ENCODE assay signal across 14 cellular contexts in genomic region chr2:176534798-176535479, GRCh38.
DNase-seq lines count a peak whose midpoint lies in the region; ATAC-seq and TF ChIP-seq lines count a peak whose summit lies in the region.
"Had no signal": no experiment of that assay in that cellular context is flagged by ENCODE, and none has a peak within 500 bp of the region (broad histone marks: within the 10 kb centered on the region; RNA-seq: fewer than 3 reads in every experiment).

No MANE protein-coding gene starts in this region.

- H2AFZ ChIP-seq in mammary epithelial cell (ENCODE audit: low read depth, low read length): peak overlapping the region; percentile 59

- no TSS peak for BruUV-seq in mammary epithelial cell (replicated peaks; lab: Mats Ljungman, UMichigan)

- no peaks in the 10 kb centered on the region for H3K36me3 Mint-ChIP-seq in nephron (ENCODE audit: low read depth)
- H3K36me3 Mint-ChIP-seq: type B pancreatic cell had no signal

- dilution Hi-C loops in mammary epithelial cell (cut with HindIII; ENCODE audit: low sequenced_read_pairs): no loop called here

- 68% methylated on average over 9 of the region's 9 CpGs for WGBS in mammary epithelial cell (ENCODE audit: low coverage, missing lambda C conversion rate)

- H3K4me3 ChIP-seq in mammary epithelial cell (replicated peaks in 1 of 3; ENCODE audit: insufficient read depth in 1 of 3, low read depth in 2 of 3, low read length in 3 of 3): no peak overlapping the region

- CTCF ChIA-PET in mammary epithelial cell (lab: Charles Lee; ENCODE audit: low non-redundant PET): no interaction called here

- no peaks in the 10 kb centered on the region for H3K27me3 ChIP-seq in mammary epithelial cell (ENCODE audit: insufficient read depth, low read length)

- peak; percentile 97 for DNase-seq in DMS79 treated with DMSO at 0.1 percent for 48 hours (lab: John Stamatoyannopoulos, UW)
- DNase-seq in NCI-H1105 treated with DMSO at 0.1 percent for 48 hours (lab: John Stamatoyannopoulos, UW): peak; percentile 93
- DNase-seq in mammary epithelial cell: peak; percentile 63
- DNase-seq in dermis blood vessel endothelial cell: no peak
- DNase-seq in hippocampal formation (lab: John Stamatoyannopoulos, UW): no peak
- DNase-seq: glutamatergic neuron, midbrain, NCI-H1436 treated with DMSO at 0.1 percent for 48 hours, WERI-Rb-1 had no signal

- no peak overlapping the region for H3K4me3 Mint-ChIP-seq in nephron
- H3K4me3 Mint-ChIP-seq: activated T-helper 1 cell treated with anti-CD3 and anti-CD28 coated beads, Interleukin-12 subunit alpha, Interleukin-12 subunit beta, Interleukin-2, Interleukin-4 antibody, amounts not matched to agents 30 ng/mL and 10 ng/mL and 1 ng/mL, durations not matched to agents 14 hours and 24 hours and 36 hours; type B pancreatic cell had no signal

- no peak for TF ChIP-seq CTCF in mammary epithelial cell (conservative IDR thresholded peaks at IDR 0.05 in 1 of 2, IDR thresholded peaks at IDR 0.05 in 1 of 2; ENCODE audit: extremely low read depth in 1 of 2, insufficient read depth in 1 of 2, low read depth in 1 of 2, low read length in 2 of 2)
- TF ChIP-seq CTCF in nephron (IDR thresholded peaks at IDR 0.05; ENCODE audit: unreplicated experiment in 3 of 3): no peak

- intact Hi-C loops in mammary epithelial cell (cut with micrococcal nuclease): no loop called here

- H3K9me3 Mint-ChIP-seq in nephron: no peaks in the 10 kb centered on the region
- H3K9me3 Mint-ChIP-seq: activated T-helper 1 cell treated with anti-CD3 and anti-CD28 coated beads, Interleukin-12 subunit alpha, Interleukin-12 subunit beta, Interleukin-2, Interleukin-4 antibody, amounts not matched to agents 30 ng/mL and 10 ng/mL and 1 ng/mL, durations not matched to agents 14 hours and 24 hours and 36 hours; type B pancreatic cell had no signal

- no peaks in the 10 kb centered on the region for H4K20me1 ChIP-seq in mammary epithelial cell (ENCODE audit: insufficient read depth, low read length)

- H3K4me1 Mint-ChIP-seq in nephron: peaks cover 67% of the 10 kb centered on the region

- no peaks in the 10 kb centered on the region for H3K27me3 Mint-ChIP-seq in nephron (ENCODE audit: low read depth)

- peak overlapping the region; percentile 34 to 89 (median 74) for H3K27ac Mint-ChIP-seq in nephron
- H3K27ac Mint-ChIP-seq: activated T-helper 1 cell treated with anti-CD3 and anti-CD28 coated beads, Interleukin-12 subunit alpha, Interleukin-12 subunit beta, Interleukin-2, Interleukin-4 antibody, amounts not matched to agents 30 ng/mL and 10 ng/mL and 1 ng/mL, durations not matched to agents 14 hours and 24 hours and 36 hours; type B pancreatic cell had no signal

- H3K4me1 ChIP-seq in mammary epithelial cell (ENCODE audit: insufficient read depth, low read length): peaks cover 4% of the 10 kb centered on the region

- no peaks in the 10 kb centered on the region for H3K36me3 ChIP-seq in mammary epithelial cell (ENCODE audit: insufficient read depth, low read length)
- H3K36me3 ChIP-seq: WERI-Rb-1 had no signal

- H3K79me2 ChIP-seq in mammary epithelial cell (ENCODE audit: insufficient read depth, low read length): no peaks in the 10 kb centered on the region

- no peak overlapping the region for H3K4me2 ChIP-seq in mammary epithelial cell (ENCODE audit: insufficient read depth, low read depth, low read length)

- H3K27ac ChIP-seq in mammary epithelial cell (ENCODE audit: insufficient read depth, low read depth, low read length): no peak overlapping the region
- H3K27ac ChIP-seq: WERI-Rb-1 had no signal

- in situ Hi-C loops in mammary epithelial cell (cut with MboI; ENCODE audit: low sequenced_read_pairs in 2 of 2): no loop called here

- no peak overlapping the region for H3K9ac ChIP-seq in mammary epithelial cell (ENCODE audit: insufficient read depth, low read length)

- no peak for ATAC-seq in HG02870 (IDR thresholded peaks at IDR 0.05; ENCODE audit: unreplicated experiment)
- no peak for ATAC-seq in GM21423 (IDR thresholded peaks at IDR 0.05; ENCODE audit: unreplicated experiment)

- no peaks in the 10 kb centered on the region for H3K9me3 ChIP-seq in mammary epithelial cell (replicated peaks; ENCODE audit: insufficient read depth, low read length)

Comparison
In these comparisons a context has a peak if more than half of its experiments do, and no peak if none do; other contexts are left out.
1. DNase-seq: peak in DMS79 treated with DMSO at 0.1 percent for 48 hours (single experiment), NCI-H1105 treated with DMSO at 0.1 percent for 48 hours (single experiment) and mammary epithelial cell (single experiment); none in dermis blood vessel endothelial cell (single experiment) and hippocampal formation (0 of 2).